In genomic region chr3:45746974-45747622, GRCh38 we compare ENCODE assay signal across 14 cellular contexts. TPM values are rescaled to one million over a fixed set of nuclear protein-coding genes. Genes with fewer than 3 reads are reported as not detected.
"Had no signal": no experiment of that assay in that cellular context is flagged by ENCODE, and none has a peak within 500 bp of the region (broad histone marks: within the 10 kb centered on the region; RNA-seq: fewer than 3 reads in every experiment).

No MANE protein-coding gene starts in this region.

- H3K4me3 Mint-ChIP-seq: activated naive CD8-positive, alpha-beta T cell treated with anti-CD3 and anti-CD28 coated beads for 36 hours; activated T-cell treated with anti-CD3 and anti-CD28 coated beads, Interleukin-2, amount 50 U/mL, for 24 hours; neural progenitor cell had no signal

- H3K27me3 ChIP-seq: brain microvascular endothelial cell, dorsolateral prefrontal cortex, neural progenitor cell had no signal

- H3K4me1 ChIP-seq: neural progenitor cell, parathyroid adenoma had no signal

- H3K4me1 Mint-ChIP-seq: neural progenitor cell had no signal

- H2AFZ ChIP-seq: neural progenitor cell, parathyroid adenoma had no signal

- H3K27ac Mint-ChIP-seq: activated naive CD8-positive, alpha-beta T cell treated with anti-CD3 and anti-CD28 coated beads for 36 hours; activated T-cell treated with anti-CD3 and anti-CD28 coated beads, Interleukin-2, amount 50 U/mL, for 24 hours; neural progenitor cell had no signal

- H3K27ac ChIP-seq: brain microvascular endothelial cell, dorsolateral prefrontal cortex, neural progenitor cell, parathyroid adenoma had no signal

- H3K9ac ChIP-seq: neural progenitor cell, parathyroid adenoma had no signal

- H3K4me2 ChIP-seq: neural progenitor cell had no signal

- H3K27me3 Mint-ChIP-seq: activated naive CD8-positive, alpha-beta T cell treated with anti-CD3 and anti-CD28 coated beads for 36 hours; activated T-cell treated with anti-CD3 and anti-CD28 coated beads, Interleukin-2, amount 50 U/mL, for 24 hours had no signal

- DNase-seq: activated CD4-positive, alpha-beta T cell treated with anti-CD3 and anti-CD28 coated beads, Interleukin-2, amount 50 U/mL, for 4 hours; activated effector memory CD4-positive, alpha-beta T cell treated with Interleukin-2 at 50 U/mL for 16 hours; activated naive CD8-positive, alpha-beta T cell treated with anti-CD3 and anti-CD28 coated beads for 36 hours; activated T-cell treated with anti-CD3 and anti-CD28 coated beads, Interleukin-2, amount 50 U/mL, for 24 hours; brain microvascular endothelial cell; dorsolateral prefrontal cortex; head of caudate nucleus; islet precursor cell; retina; small intestine had no signal

- H3K9me3 Mint-ChIP-seq: activated naive CD8-positive, alpha-beta T cell treated with anti-CD3 and anti-CD28 coated beads for 36 hours; activated T-cell treated with anti-CD3 and anti-CD28 coated beads, Interleukin-2, amount 50 U/mL, for 24 hours; neural progenitor cell had no signal

- H3K4me3 ChIP-seq: dorsolateral prefrontal cortex, neural progenitor cell had no signal

- H3K79me2 ChIP-seq: parathyroid adenoma had no signal

RNA-seq across cellular contexts. Expression of gene SLC6A20, which starts 49.2 kb away (rescaled TPM):
- total RNA-seq: activated naive CD8-positive, alpha-beta T cell treated with anti-CD3 and anti-CD28 coated beads for 36 hours; fibroblast of villous mesenchyme; myocyte had no signal
